In the genomic region with DNA sequence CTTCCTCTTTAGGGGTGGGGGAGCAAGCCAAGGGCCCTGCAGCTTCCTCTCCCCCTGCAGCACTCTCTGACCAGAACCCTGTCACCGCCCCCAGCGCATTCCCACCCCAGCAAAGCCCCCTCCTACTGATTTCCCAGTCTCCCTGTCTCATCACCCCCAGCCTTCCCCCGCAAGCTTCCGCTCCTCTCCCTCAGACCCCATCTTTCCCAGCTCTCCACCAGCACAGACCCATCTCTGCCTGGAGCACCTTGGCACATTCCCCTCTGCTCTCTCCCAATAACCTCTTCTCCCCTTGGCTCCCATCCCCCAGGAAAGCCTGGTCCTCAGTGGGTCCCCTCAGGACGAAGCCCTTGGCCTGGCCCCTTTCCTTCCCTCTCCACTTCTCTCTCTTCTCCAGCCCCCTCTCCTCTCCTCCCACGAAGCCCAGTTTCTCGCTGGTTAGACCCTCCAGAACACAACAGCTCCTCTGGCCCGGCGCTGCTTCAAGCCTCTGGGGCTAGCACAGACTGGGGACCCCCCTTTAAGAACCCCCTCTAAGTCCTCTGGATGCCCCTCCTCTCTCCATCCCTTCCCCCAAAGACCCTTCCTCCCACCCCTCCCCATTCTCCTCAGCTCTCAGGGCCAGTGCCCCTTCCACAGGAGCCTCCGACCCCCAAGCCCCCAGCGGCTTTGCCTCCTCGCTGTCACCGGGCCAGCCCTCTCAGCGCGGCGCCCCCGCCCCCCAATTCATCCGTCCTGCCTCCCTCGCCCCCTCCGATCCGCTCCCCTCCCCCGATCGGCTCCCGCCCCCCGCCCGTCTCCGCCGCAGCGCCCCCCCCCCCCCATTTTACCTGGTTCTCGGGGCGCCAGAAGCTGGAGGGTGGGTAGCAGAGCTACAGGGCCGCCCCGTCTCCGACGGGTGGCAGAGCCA, we compare ENCODE assay signal across 1 cellular context.
TF ChIP-seq lines count a peak whose summit lies in the region.

No MANE protein-coding gene starts in this region.

TF ChIP-seq in HEK293, 187 proteins besides CTCF, POLR2A, EP300 and RAD21:
- TF ChIP-seq, protein P1, sequence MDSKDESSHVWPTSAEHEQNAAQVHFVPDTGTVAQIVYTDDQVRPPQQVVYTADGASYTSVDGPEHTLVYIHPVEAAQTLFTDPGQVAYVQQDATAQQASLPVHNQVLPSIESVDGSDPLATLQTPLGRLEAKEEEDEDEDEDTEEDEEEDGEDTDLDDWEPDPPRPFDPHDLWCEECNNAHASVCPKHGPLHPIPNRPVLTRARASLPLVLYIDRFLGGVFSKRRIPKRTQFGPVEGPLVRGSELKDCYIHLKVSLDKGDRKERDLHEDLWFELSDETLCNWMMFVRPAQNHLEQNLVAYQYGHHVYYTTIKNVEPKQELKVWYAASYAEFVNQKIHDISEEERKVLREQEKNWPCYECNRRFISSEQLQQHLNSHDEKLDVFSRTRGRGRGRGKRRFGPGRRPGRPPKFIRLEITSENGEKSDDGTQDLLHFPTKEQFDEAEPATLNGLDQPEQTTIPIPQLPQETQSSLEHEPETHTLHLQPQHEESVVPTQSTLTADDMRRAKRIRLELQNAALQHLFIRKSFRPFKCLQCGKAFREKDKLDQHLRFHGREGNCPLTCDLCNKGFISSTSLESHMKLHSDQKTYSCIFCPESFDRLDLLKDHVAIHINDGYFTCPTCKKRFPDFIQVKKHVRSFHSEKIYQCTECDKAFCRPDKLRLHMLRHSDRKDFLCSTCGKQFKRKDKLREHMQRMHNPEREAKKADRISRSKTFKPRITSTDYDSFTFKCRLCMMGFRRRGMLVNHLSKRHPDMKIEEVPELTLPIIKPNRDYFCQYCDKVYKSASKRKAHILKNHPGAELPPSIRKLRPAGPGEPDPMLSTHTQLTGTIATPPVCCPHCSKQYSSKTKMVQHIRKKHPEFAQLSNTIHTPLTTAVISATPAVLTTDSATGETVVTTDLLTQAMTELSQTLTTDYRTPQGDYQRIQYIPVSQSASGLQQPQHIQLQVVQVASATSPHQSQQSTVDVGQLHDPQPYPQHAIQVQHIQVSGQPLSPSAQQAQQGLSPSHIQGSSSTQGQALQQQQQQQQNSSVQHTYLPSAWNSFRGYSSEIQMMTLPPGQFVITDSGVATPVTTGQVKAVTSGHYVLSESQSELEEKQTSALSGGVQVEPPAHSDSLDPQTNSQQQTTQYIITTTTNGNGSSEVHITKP (tag by site-specific recombination; IDR thresholded peaks at IDR 0.05): peak; percentile 88
- TF ChIP-seq, protein P2, sequence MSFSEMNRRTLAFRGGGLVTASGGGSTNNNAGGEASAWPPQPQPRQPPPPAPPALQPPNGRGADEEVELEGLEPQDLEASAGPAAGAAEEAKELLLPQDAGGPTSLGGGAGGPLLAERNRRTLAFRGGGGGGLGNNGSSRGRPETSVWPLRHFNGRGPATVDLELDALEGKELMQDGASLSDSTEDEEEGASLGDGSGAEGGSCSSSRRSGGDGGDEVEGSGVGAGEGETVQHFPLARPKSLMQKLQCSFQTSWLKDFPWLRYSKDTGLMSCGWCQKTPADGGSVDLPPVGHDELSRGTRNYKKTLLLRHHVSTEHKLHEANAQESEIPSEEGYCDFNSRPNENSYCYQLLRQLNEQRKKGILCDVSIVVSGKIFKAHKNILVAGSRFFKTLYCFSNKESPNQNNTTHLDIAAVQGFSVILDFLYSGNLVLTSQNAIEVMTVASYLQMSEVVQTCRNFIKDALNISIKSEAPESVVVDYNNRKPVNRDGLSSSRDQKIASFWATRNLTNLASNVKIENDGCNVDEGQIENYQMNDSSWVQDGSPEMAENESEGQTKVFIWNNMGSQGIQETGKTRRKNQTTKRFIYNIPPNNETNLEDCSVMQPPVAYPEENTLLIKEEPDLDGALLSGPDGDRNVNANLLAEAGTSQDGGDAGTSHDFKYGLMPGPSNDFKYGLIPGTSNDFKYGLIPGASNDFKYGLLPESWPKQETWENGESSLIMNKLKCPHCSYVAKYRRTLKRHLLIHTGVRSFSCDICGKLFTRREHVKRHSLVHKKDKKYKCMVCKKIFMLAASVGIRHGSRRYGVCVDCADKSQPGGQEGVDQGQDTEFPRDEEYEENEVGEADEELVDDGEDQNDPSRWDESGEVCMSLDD (tag by site-specific recombination; IDR thresholded peaks at IDR 0.05): 0 out of 2 replicates have a peak, but pooled peaks have one; percentile 12
- no peak for TF ChIP-seq ZNF404 (tag by site-specific recombination; IDR thresholded peaks at IDR 0.05)
